Comparison of ENCODE assay signal across 12 cellular contexts in genomic region chr19:42311612-42312160, GRCh38. TPM values are rescaled to one million over a fixed set of nuclear protein-coding genes. Genes with fewer than 3 reads are reported as not detected.
DNase-seq lines count a peak whose midpoint lies in the region; TF ChIP-seq lines count a peak whose summit lies in the region.
"Had no signal": no experiment of that assay in that cellular context is flagged by ENCODE, and none has a peak within 500 bp of the region (broad histone marks: within the 10 kb centered on the region; RNA-seq: fewer than 3 reads in every experiment).

No MANE protein-coding gene starts in this region.

- no peak overlapping the region for H3K4me2 ChIP-seq in neural progenitor cell
- H3K4me2 ChIP-seq: PC-9 had no signal

- H3K27me3 ChIP-seq in brain microvascular endothelial cell (replicated peaks) (no peaks in the 10 kb centered on the region), neural progenitor cell (peaks cover 44% of the 10 kb centered on the region), spleen (replicated peaks in 1 of 7) (peaks cover 0 to 49% (median 27%) of the 10 kb centered on the region in 7 donors)

- H2AFZ ChIP-seq in neural progenitor cell (replicated peaks) = no peak overlapping the region
- H2AFZ ChIP-seq: PC-9 had no signal

- TF ChIP-seq POLR2A in NB4 (IDR thresholded peaks at IDR 0.05; ENCODE audit: extremely low read depth, insufficient read length) = no peak
- TF ChIP-seq POLR2A in spleen (IDR thresholded peaks at IDR 0.05) = no peak

- no peak overlapping the region for H3K9ac ChIP-seq in neural progenitor cell

- peak overlapping the region; percentile 88 for H3K4me3 Mint-ChIP-seq in neural progenitor cell

- 59 to 86% (median 84%) methylated on average over 2 of the region's 2 CpGs for WGBS in spleen, 5 donors

- H3K27ac Mint-ChIP-seq in neural progenitor cell = no peak overlapping the region
- H3K27ac Mint-ChIP-seq: memory B cell had no signal

- DNase-seq in NB4 (ENCODE audit: low read depth) (no peak), brain microvascular endothelial cell (no peak), neural progenitor cell (ENCODE audit: low spot score) (peak; percentile 45), spleen (no peak), GM13976 (ENCODE audit: low spot score) (no peak), H4 (ENCODE audit: low spot score) (no peak)
- DNase-seq: activated T-cell treated with anti-CD3 and anti-CD28 coated beads, Interleukin-2, amount 50 U/mL, for 1 hour; NCI-H187; PC-9 had no signal

- H3K9me3 ChIP-seq in neural progenitor cell (ENCODE audit: low read depth) (no peaks in the 10 kb centered on the region), spleen (no peaks in the 10 kb centered on the region)

- peaks cover 11% of the 10 kb centered on the region for H3K4me1 Mint-ChIP-seq in neural progenitor cell

- H3K4me1 ChIP-seq in neural progenitor cell (no peaks in the 10 kb centered on the region), spleen (peaks cover 10 to 27% (median 19%) of the 10 kb centered on the region in 6 donors)

- H3K27ac ChIP-seq in brain microvascular endothelial cell (no peak overlapping the region), neural progenitor cell (no peak overlapping the region), spleen (no peak overlapping the region)
- H3K27ac ChIP-seq: PC-9 had no signal

- no peaks in the 10 kb centered on the region for H3K36me3 ChIP-seq in brain microvascular endothelial cell (replicated peaks)
- H3K36me3 ChIP-seq in neural progenitor cell = no peaks in the 10 kb centered on the region
- H3K36me3 ChIP-seq in spleen = no peaks in the 10 kb centered on the region

- peaks cover 4% of the 10 kb centered on the region for H3K36me3 Mint-ChIP-seq in neural progenitor cell
- H3K36me3 Mint-ChIP-seq: memory B cell had no signal

- H4K20me1 ChIP-seq in neural progenitor cell (ENCODE audit: low read depth) = peaks cover 8% of the 10 kb centered on the region

- peak; percentile 8; the same call in 1 of the 2 replicates for TF ChIP-seq CTCF in GM12874 (IDR thresholded peaks at IDR 0.05; ENCODE audit: insufficient read depth, low read depth, low read length)
- peak; percentile 22 for TF ChIP-seq CTCF in NB4 (IDR thresholded peaks at IDR 0.05; ENCODE audit: low read depth, low read length)
- TF ChIP-seq CTCF in brain microvascular endothelial cell (IDR thresholded peaks at IDR 0.05; ENCODE audit: low read depth, low read length, missing control alignments) = peak; percentile 53
- peak; percentile 27 for TF ChIP-seq CTCF in neural progenitor cell (IDR thresholded peaks at IDR 0.05)
- TF ChIP-seq CTCF in spleen (IDR thresholded peaks at IDR 0.05 in 8 of 11, conservative IDR thresholded peaks at IDR 0.05 in 3 of 11) = no peak
- TF ChIP-seq CTCF in GM13976 (IDR thresholded peaks at IDR 0.05; ENCODE audit: borderline replicate concordance, control extremely low read depth, extremely low read depth, insufficient read depth, missing control alignments) = no peak

- peaks cover 27% of the 10 kb centered on the region for H3K27me3 Mint-ChIP-seq in neural progenitor cell (ENCODE audit: insufficient read depth, low read depth)

- intact Hi-C loops in spleen (cut with DNase I; ENCODE audit: low total_unique reads) = no loop called here

- no peaks in the 10 kb centered on the region for H3K9me3 Mint-ChIP-seq in neural progenitor cell
- H3K9me3 Mint-ChIP-seq: memory B cell had no signal

- peaks cover 8% of the 10 kb centered on the region for H3F3A ChIP-seq in neural progenitor cell (ENCODE audit: low read depth)

- H3K79me2 ChIP-seq in neural progenitor cell (ENCODE audit: low read depth) = no peaks in the 10 kb centered on the region

- in situ Hi-C loops in brain microvascular endothelial cell (cut with HindIII; ENCODE audit: low pct_ligation_motif_present, low sequenced_read_pairs) (no loop called here), GM13976 (cut with MboI; ENCODE audit: low sequenced_read_pairs, unreplicated experiment) (no loop called here)

- H3K4me3 ChIP-seq in NB4 (ENCODE audit: low read depth, low read length) (no peak overlapping the region), brain microvascular endothelial cell (ENCODE audit: low read depth, low read length) (no peak overlapping the region), neural progenitor cell (no peak overlapping the region), spleen (no peak overlapping the region)
- H3K4me3 ChIP-seq: PC-9 had no signal

RNA-seq across cellular contexts. Expression of gene TMEM145, which starts 1.4 kb away (rescaled TPM):
- total RNA-seq in neural progenitor cell (ENCODE audit: low replicate concordance) (0.37 and 6.6 TPM in 2 replicates), spleen (1 to 10 TPM in 2 of 7 donors, under 1 TPM in 4, not detected in 1; 0.28 to 2.3 (median 0.79) TPM)
- polyA plus RNA-seq in spleen = under 1 TPM; 0.13 to 0.43 (median 0.21) TPM
- total RNA-seq in H4 (2014; rRNA removed; shearing (Covaris generic)) = 0.08 TPM in 1 of 2 replicates, not detected in the other
- total RNA-seq: subcutaneous adipose tissue had no signal

RNA-seq across cellular contexts. Expression of gene PAFAH1B3, which starts 9.3 kb away (rescaled TPM):
- total RNA-seq in neural progenitor cell (ENCODE audit: low replicate concordance) (63.2 and 106 TPM in 2 replicates), spleen (10 to 100 TPM; 13.7 to 20.3 (median 15.5) TPM)
- 10 to 100 TPM; 24.3 to 34.3 (median 29.9) TPM for polyA plus RNA-seq in spleen
- total RNA-seq in H4 (2014; rRNA removed; shearing (Covaris generic)) = 78.5 and 112 TPM in 2 replicates

RNA-seq across cellular contexts. Expression of gene PRR19, which starts 9.8 kb away (rescaled TPM):
- total RNA-seq in neural progenitor cell (ENCODE audit: low replicate concordance) (1.0 TPM in 2 replicates), spleen (1 to 10 TPM in 2 of 7 donors, under 1 TPM in 3, not detected in 2; 0.46 to 1.2 (median 0.60) TPM)
- under 1 TPM; 0.33 to 0.61 (median 0.49) TPM for polyA plus RNA-seq in spleen
- 0.16 and 1.4 TPM in 2 replicates for total RNA-seq in H4 (2014; rRNA removed; shearing (Covaris generic))

RNA-seq across cellular contexts. Expression of gene MEGF8, which starts 13.7 kb away (rescaled TPM):
- total RNA-seq in neural progenitor cell (ENCODE audit: low replicate concordance) (7.3 and 21.4 TPM in 2 replicates), spleen (10 to 100 TPM; 15.3 to 26.2 (median 22.5) TPM)
- polyA plus RNA-seq in spleen = 10 to 100 TPM in 1 of 3 donors, 1 to 10 TPM in 2; 2.3 to 11.0 (median 2.5) TPM
- total RNA-seq in H4 (2014; rRNA removed; shearing (Covaris generic)) = 4.9 and 8.1 TPM in 2 replicates

RNA-seq across cellular contexts. Expression of gene CIC, which starts 42.6 kb away (rescaled TPM):
- 5.2 and 28.1 TPM in 2 replicates for total RNA-seq in neural progenitor cell (ENCODE audit: low replicate concordance)
- 100 to 1,000 TPM in 1 of 7 donors, 10 to 100 TPM in 6; 63.8 to 100 (median 76.7) TPM for total RNA-seq in spleen
- polyA plus RNA-seq in spleen = 10 to 100 TPM; 12.5 to 43.6 (median 16.8) TPM
- 10.8 and 12.1 TPM in 2 replicates for total RNA-seq in H4 (2014; rRNA removed; shearing (Covaris generic))

Comparison
In these comparisons a context has a peak if more than half of its experiments do, and no peak if none do; other contexts are left out.
1. CTCF ChIP-seq: peak in GM12874 (single experiment), NB4 (single experiment), brain microvascular endothelial cell (single experiment) and neural progenitor cell (single experiment); none in spleen (0 of 11) and GM13976 (single experiment).